In genomic region chr17:34517406-34517805, GRCh38 we compare ENCODE assay signal across 2 cellular contexts.
"Had no signal": no experiment of that assay in that cellular context is flagged by ENCODE, and none has a peak within 500 bp of the region (broad histone marks: within the 10 kb centered on the region; RNA-seq: fewer than 3 reads in every experiment).

No MANE protein-coding gene starts in this region.

- DNase-seq: GDM1, GF-D8 had no signal
